In genomic region chr12:107091381-107091780, GRCh38 we compare ENCODE assay signal across 8 cellular contexts. TPM values are rescaled to one million over a fixed set of nuclear protein-coding genes. Genes with fewer than 3 reads are reported as not detected.
DNase-seq lines count a peak whose midpoint lies in the region; ATAC-seq, FAIRE-seq and TF ChIP-seq lines count a peak whose summit lies in the region.

No MANE protein-coding gene starts in this region.

- POLR2A ChIA-PET in BJ (lab: Charles Lee), result interaction anchor here (0.6 kb wide), 1 partner anchor 100 kb away, joined by 3 read pairs; no protein-coding TSS in a partner anchor

- no peak overlapping the region for H3K27ac Mint-ChIP-seq in activated naive CD8-positive, alpha-beta T cell treated with anti-CD3 and anti-CD28 coated beads, Interleukin-2, amount 50 U/mL, for 24 hours

- H3K27me3 Mint-ChIP-seq in activated naive CD8-positive, alpha-beta T cell treated with anti-CD3 and anti-CD28 coated beads, Interleukin-2, amount 50 U/mL, for 24 hours, result no peaks in the 10 kb centered on the region

- no peak for ATAC-seq in GM18517 (IDR thresholded peaks at IDR 0.05; ENCODE audit: unreplicated experiment)
- no peak for ATAC-seq in activated naive CD8-positive, alpha-beta T cell treated with anti-CD3 and anti-CD28 coated beads, Interleukin-2, amount 50 U/mL, for 24 hours

- TF ChIP-seq CTCF in BJ (IDR thresholded peaks at IDR 0.05; ENCODE audit: insufficient read depth, low read depth, low read length), result no peak

- no peak for TF ChIP-seq POLR2A in GM12892 (IDR thresholded peaks at IDR 0.05; ENCODE audit: low read depth, low read length)

- FAIRE-seq in GM12892 (lab: Jason Lieb, UNC), result no peak

- no peaks in the 10 kb centered on the region for H3K27me3 ChIP-seq in BJ (ENCODE audit: control insufficient read depth, insufficient read depth, low read length)

- peak; percentile 29 for DNase-seq in BJ (ENCODE audit: low read depth)
- DNase-seq in NCI-H1105 (lab: John Stamatoyannopoulos, UW), result peak; percentile 54
- DNase-seq in dermis blood vessel endothelial cell, result peak; percentile 66
- peak; percentile 70 for DNase-seq in myocyte (ENCODE audit: low read depth)
- no peak for DNase-seq in GM12892 (ENCODE audit: insufficient read length)
- no peak for DNase-seq in activated naive CD8-positive, alpha-beta T cell treated with anti-CD3 and anti-CD28 coated beads, Interleukin-2, amount 50 U/mL, for 24 hours
- DNase-seq in amygdala (lab: John Stamatoyannopoulos, UW), result no peak

- H3K4me3 Mint-ChIP-seq in activated naive CD8-positive, alpha-beta T cell treated with anti-CD3 and anti-CD28 coated beads, Interleukin-2, amount 50 U/mL, for 24 hours, result no peak overlapping the region

- CTCF ChIA-PET in BJ (lab: Yijun Ruan, JAX), result interaction anchor here (0.5 to 10.5 kb wide), 12 partner anchors 11 to 815 kb away, joined by 3 to 79 read pairs (median 4); no protein-coding TSS in a partner anchor

- peaks cover 7% of the 10 kb centered on the region for H3K9me3 Mint-ChIP-seq in activated naive CD8-positive, alpha-beta T cell treated with anti-CD3 and anti-CD28 coated beads, Interleukin-2, amount 50 U/mL, for 24 hours

- peaks cover 23% of the 10 kb centered on the region for H3K4me1 Mint-ChIP-seq in activated naive CD8-positive, alpha-beta T cell treated with anti-CD3 and anti-CD28 coated beads, Interleukin-2, amount 50 U/mL, for 24 hours

- no peaks in the 10 kb centered on the region for H3K36me3 ChIP-seq in BJ (ENCODE audit: control insufficient read depth, insufficient read depth, low read length)

- 0 out of 2 replicates have a peak overlapping the region, but pooled peaks have one; percentile 13 for H3K4me3 ChIP-seq in BJ (ENCODE audit: low read depth, low read length)

- peaks cover 24% of the 10 kb centered on the region for H3K36me3 Mint-ChIP-seq in activated naive CD8-positive, alpha-beta T cell treated with anti-CD3 and anti-CD28 coated beads, Interleukin-2, amount 50 U/mL, for 24 hours (ENCODE audit: low read depth)

RNA-seq across cellular contexts. Expression of gene CRY1, which starts 2.0 kb away (rescaled TPM):
- 6.9 and 10.9 TPM in 2 replicates for polyA plus RNA-seq in BJ (2011; rRNA removed)
- polyA minus RNA-seq in BJ (2011; rRNA and poly(A)+ RNA removed), result 3.5 and 3.7 TPM in 2 replicates
- total RNA-seq in dermis blood vessel endothelial cell (17.4 and 19.2 TPM in 2 replicates), myocyte (29.3 and 29.8 TPM in 2 replicates)
- 9.0 TPM for polyA plus RNA-seq in myocyte (2012)
- 3.5 TPM for polyA plus RNA-seq in GM12892 (2012; ENCODE audit: missing spikeins)

Comparison
In these comparisons a context has a peak if more than half of its experiments do, and no peak if none do; other contexts are left out.
1. DNase-seq: peak in BJ (single experiment), NCI-H1105 (single experiment), dermis blood vessel endothelial cell (single experiment) and myocyte (single experiment); none in GM12892 (single experiment), activated naive CD8-positive, alpha-beta T cell treated with anti-CD3 and anti-CD28 coated beads, Interleukin-2, amount 50 U/mL, for 24 hours (single experiment) and amygdala (0 of 56).